Comparison of ENCODE assay signal across 10 cellular contexts in the genomic region with DNA sequence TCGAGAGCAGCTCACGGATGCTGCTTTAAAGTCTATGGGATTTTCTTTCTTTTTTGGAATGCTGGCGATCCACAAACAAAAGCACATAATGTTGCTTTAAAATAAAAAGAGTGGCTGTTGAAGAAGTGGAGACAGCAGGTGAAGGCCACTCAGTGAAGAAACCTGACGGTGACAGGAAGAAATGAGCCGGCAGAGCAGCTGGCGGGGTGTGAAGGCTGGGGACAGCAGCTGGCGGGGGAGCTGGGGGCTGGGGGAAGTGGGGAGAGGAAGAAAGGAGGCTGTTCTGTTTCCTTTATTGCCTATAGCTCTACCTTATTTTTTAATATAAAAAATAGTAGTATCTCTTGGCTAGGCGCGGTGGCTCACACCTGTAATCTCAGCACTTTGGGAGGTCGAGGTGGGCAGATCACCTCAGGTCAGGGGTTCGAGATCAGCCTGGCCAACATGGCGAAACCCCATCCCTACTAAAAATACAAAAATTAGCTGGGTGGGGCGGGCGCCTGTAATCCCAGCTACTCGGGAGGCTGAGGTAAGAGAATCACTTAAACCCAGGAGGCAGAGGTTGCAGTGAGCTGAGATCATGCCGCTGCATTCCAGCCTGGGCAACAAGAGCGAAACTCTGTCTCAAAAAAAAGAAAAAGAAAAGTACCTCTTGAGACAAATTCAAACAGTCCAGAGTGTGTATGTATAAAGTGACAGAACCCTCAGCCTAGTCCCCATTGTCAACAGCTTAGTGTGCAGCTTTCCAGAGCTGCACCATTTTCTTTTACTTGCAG. TPM values are rescaled to one million over a fixed set of nuclear protein-coding genes. Genes with fewer than 3 reads are reported as not detected.
DNase-seq lines count a peak whose midpoint lies in the region; ATAC-seq and TF ChIP-seq lines count a peak whose summit lies in the region.
"Had no signal": no experiment of that assay in that cellular context is flagged by ENCODE, and none has a peak within 500 bp of the region (broad histone marks: within the 10 kb centered on the region; RNA-seq: fewer than 3 reads in every experiment).

No MANE protein-coding gene starts in this region.

- H3K27ac Mint-ChIP-seq in T-helper 17 cell: peak overlapping the region; percentile 87
- H3K27ac Mint-ChIP-seq in activated naive CD8-positive, alpha-beta T cell: peak overlapping the region; percentile 96

- H3K4me1 Mint-ChIP-seq in T-helper 17 cell: peaks cover 49% of the 10 kb centered on the region
- H3K4me1 Mint-ChIP-seq in activated naive CD8-positive, alpha-beta T cell (ENCODE audit: low read depth): peaks cover 69% of the 10 kb centered on the region

- H3K36me3 Mint-ChIP-seq in T-helper 17 cell (ENCODE audit: low read depth): no peaks in the 10 kb centered on the region
- H3K36me3 Mint-ChIP-seq in activated naive CD8-positive, alpha-beta T cell: no peaks in the 10 kb centered on the region

- no peaks in the 10 kb centered on the region for H3K9me3 ChIP-seq in KOPT-K1 (ENCODE audit: insufficient read depth, low read length, poor library complexity, severe bottlenecking)
- no peaks in the 10 kb centered on the region for H3K9me3 ChIP-seq in T-helper 17 cell (ENCODE audit: control insufficient read depth, low read length, poor library complexity, severe bottlenecking)

- ATAC-seq in T-helper 17 cell (peak; percentile 62), omental fat pad (ENCODE audit: low FRiP score) (no peak)
- ATAC-seq: SK-N-SH treated with all-trans-retinoic acid at 6 μM for 48 hours had no signal

- H3K27me3 Mint-ChIP-seq in T-helper 17 cell: no peaks in the 10 kb centered on the region
- H3K27me3 Mint-ChIP-seq in activated naive CD8-positive, alpha-beta T cell: no peaks in the 10 kb centered on the region

- DNase-seq in T-helper 17 cell (no peak), NCI-H1694 (lab: John Stamatoyannopoulos, UW) (no peak), EL (no peak), SKM-1 treated with dmso at 0.1 percent for 144 hours (lab: John Stamatoyannopoulos, UW; ENCODE audit: unreplicated experiment) (no peak), omental fat pad (ENCODE audit: low spot score) (no peak)
- peak; percentile 46 to 54 for DNase-seq in stimulated activated CD4-positive, alpha-beta T cell treated with anti-CD3 and anti-CD28 coated beads, Interleukin-4, amount 100 ng/mL, for 4 hours
- DNase-seq: NCI-H1105 had no signal

- peak overlapping the region; percentile 78 for H3K4me3 Mint-ChIP-seq in T-helper 17 cell
- H3K4me3 Mint-ChIP-seq in activated naive CD8-positive, alpha-beta T cell: peak overlapping the region; percentile 64

- peak overlapping the region; percentile 98 for H3K27ac ChIP-seq in KOPT-K1 (ENCODE audit: low read depth, low read length, poor library complexity, severe bottlenecking)

- H3K36me3 ChIP-seq in KOPT-K1 (ENCODE audit: insufficient read depth, low read length): no peaks in the 10 kb centered on the region

- TF ChIP-seq CTCF in omental fat pad (IDR thresholded peaks at IDR 0.05): no peak

- no peaks in the 10 kb centered on the region for H3K9me3 Mint-ChIP-seq in activated naive CD8-positive, alpha-beta T cell (ENCODE audit: low read depth)

RNA-seq across cellular contexts. Expression of gene TAF8, which starts 42.4 kb away (rescaled TPM):
- 10 to 100 TPM; 28.7 to 35.3 TPM for total RNA-seq in T-helper 17 cell
- 10 to 100 TPM; 24.3 to 41.4 (median 26.1) TPM for total RNA-seq in omental fat pad

Comparison
In these comparisons a context has a peak if more than half of its experiments do, and no peak if none do; other contexts are left out.
1. DNase-seq: peak in stimulated activated CD4-positive, alpha-beta T cell treated with anti-CD3 and anti-CD28 coated beads, Interleukin-4, amount 100 ng/mL, for 4 hours (2 of 2); none in T-helper 17 cell (0 of 3), NCI-H1694 (single experiment), EL (single experiment), SKM-1 treated with dmso at 0.1 percent for 144 hours (single experiment) and omental fat pad (single experiment).